Comparison of ENCODE assay signal across 1 cellular context in the genomic region with DNA sequence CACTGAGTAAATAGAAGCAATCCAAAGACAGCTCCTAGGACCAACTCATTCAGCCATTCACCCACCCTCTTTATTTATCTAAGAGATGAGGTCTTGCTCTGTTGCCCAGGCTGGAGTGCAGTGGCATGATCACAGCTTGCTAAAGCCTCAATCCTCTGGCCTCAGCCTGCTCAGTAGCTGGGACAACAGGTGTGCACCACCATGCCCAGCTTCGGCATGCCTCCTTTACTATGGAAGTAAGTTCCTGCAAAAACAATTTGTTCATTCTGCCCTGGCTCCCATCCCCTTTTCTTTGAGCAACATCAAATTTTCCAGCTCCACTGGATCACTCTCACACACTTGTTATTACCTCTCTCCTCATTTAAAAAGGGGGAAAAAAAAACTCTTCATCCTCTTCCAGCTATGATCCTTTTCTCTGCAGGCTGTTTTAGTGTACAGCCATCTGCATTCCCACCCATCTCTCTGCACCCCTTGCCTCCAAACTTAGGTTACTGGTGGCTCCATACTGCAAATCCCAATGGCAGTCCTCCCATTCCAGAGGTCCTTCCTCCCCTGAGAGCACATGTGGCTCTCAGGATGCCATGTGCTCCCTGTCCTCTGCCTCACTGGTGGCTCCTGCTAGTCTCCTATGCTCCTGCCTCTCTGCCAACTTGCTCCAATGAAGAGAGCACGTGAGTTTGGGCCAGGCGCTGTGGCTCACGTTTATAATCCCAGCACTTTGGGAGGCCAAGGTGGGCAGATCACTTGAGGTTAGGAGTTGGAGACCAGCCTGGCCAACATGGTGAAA.
TF ChIP-seq lines count a peak whose summit lies in the region.

No MANE protein-coding gene starts in this region.

TF ChIP-seq in GM12878, 131 proteins besides CTCF, POLR2A, EP300 and RAD21:
- no peak for TF ChIP-seq CHD1 (IDR thresholded peaks at IDR 0.05; ENCODE audit: low read depth, low read length)
- TF ChIP-seq ZSCAN29 (IDR thresholded peaks at IDR 0.05), result no peak
